ENCODE assay signal across 11 cellular contexts in the genomic region with DNA sequence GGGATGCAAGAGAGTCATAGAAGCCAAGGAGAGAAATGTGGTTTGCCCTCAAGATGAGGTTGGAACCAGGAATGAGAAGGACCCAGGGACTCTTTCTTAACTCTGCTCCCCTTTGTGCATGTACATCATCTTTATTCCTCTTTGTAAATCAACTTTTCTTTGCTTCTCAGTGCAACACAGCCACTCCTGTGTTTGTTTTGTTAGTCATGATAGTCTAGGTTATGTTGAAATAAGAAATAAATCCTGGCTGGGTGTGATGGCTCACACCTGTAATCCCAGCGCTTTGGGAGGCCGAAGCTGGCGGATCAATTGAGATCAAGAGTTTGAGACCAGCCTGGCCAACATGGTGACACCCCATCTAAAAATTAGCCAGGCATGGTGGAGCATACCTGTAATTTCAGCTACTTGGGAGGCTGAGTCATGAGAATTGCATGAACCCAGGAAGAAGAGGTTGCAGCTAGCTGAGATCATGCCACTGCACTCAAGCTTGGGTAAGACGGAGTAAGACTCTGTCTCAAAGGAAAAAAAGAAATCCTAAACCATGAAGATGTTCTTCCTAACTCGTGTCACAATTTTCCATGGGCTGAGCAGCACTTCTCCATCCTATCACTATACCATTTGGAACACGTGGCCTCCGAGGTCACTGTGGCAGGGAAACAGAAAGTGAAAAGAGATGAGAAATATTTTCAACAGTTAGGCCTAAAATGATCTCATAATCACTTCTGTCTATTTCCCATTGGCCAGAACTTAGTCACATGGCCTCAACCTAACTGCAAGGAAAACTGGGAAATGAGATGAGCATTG.
A peak's percentile ranks its signal among the peaks of the same experiment; 100 is the strongest.
DNase-seq lines count a peak whose midpoint lies in the region; ATAC-seq and TF ChIP-seq lines count a peak whose summit lies in the region.
"Had no signal": no experiment of that assay in that cellular context is flagged by ENCODE, and none has a peak within 500 bp of the region (broad histone marks: within the 10 kb centered on the region; RNA-seq: fewer than 3 reads in every experiment).

No MANE protein-coding gene starts in this region.

- H3K9me2 ChIP-seq in PC-9 (ENCODE audit: insufficient read depth), result no peaks in the 10 kb centered on the region

- POLR2A ChIA-PET in PC-9 (lab: Charles Lee; ENCODE audit: unreplicated experiment), result interaction anchor here (0.5 to 0.9 kb wide), 4 partner anchors 25 to 586 kb away, joined by 3 to 11 read pairs (median 4); a partner anchor contains a TSS
- POLR2A ChIA-PET in CD8-positive, alpha-beta memory T cell (lab: Charles Lee), result no interaction called here

- H3K4me1 ChIP-seq in PC-9 (replicated peaks; ENCODE audit: insufficient read depth) (peaks cover 41% of the 10 kb centered on the region), osteoblast (ENCODE audit: insufficient read depth, low read length) (peaks cover 37% of the 10 kb centered on the region)
- H3K4me1 ChIP-seq in CD8-positive, alpha-beta memory T cell (ENCODE audit: insufficient read depth, low read length), result no peaks in the 10 kb centered on the region

- H3K4me1 Mint-ChIP-seq in CD8-positive, alpha-beta memory T cell, result no peaks in the 10 kb centered on the region
- no peaks in the 10 kb centered on the region for H3K4me1 Mint-ChIP-seq in effector memory CD8-positive, alpha-beta T cell (ENCODE audit: low read depth in 2 of 2)
- H3K4me1 Mint-ChIP-seq: stimulated activated effector memory CD8-positive, alpha-beta T cell treated with anti-CD3 and anti-CD28 coated beads, Interleukin-12 subunit alpha, Interleukin-12 subunit beta, amount 100 ng/mL, for 72 hours had no signal

- peak overlapping the region; percentile 72 for H3K4me2 ChIP-seq in PC-9
- peak overlapping the region; percentile 46 for H3K4me2 ChIP-seq in osteoblast (ENCODE audit: insufficient read depth, low read length)

- H3K9me3 ChIP-seq in PC-9 (ENCODE audit: insufficient read depth, low read depth) (peaks cover 18% of the 10 kb centered on the region; the same call in 1 of the 2 replicates), osteoblast (ENCODE audit: low read depth, low read length) (no peaks in the 10 kb centered on the region)
- H3K9me3 ChIP-seq in CD8-positive, alpha-beta memory T cell (ENCODE audit: low read length), result no peaks in the 10 kb centered on the region

- H3K4me3 ChIP-seq in PC-9 (peak overlapping the region; percentile 24; the same call in 1 of the 2 replicates), epithelial cell of proximal tubule (ENCODE audit: low read depth, low read length) (no peak overlapping the region), osteoblast (ENCODE audit: insufficient read depth, low read length) (no peak overlapping the region)
- no peak overlapping the region for H3K4me3 ChIP-seq in CD8-positive, alpha-beta memory T cell (ENCODE audit: low read length)
- H3K4me3 ChIP-seq: coronary artery had no signal

- H3K36me3 ChIP-seq in PC-9 (ENCODE audit: low read depth) (peaks cover 4% of the 10 kb centered on the region; the same call in 1 of the 2 replicates), osteoblast (ENCODE audit: insufficient read depth, low read length) (no peaks in the 10 kb centered on the region)
- H3K36me3 ChIP-seq in CD8-positive, alpha-beta memory T cell (ENCODE audit: insufficient read depth, low read length), result no peaks in the 10 kb centered on the region

- H2AFZ ChIP-seq in PC-9 (peak overlapping the region; percentile 17; the same call in 1 of the 2 replicates), osteoblast (ENCODE audit: low read length) (peak overlapping the region; percentile 30)

- in situ Hi-C loops in Caki2 (cut with HindIII; ENCODE audit: low pct_unique_long_range_greater_than_20kb, low sequenced_read_pairs), result no loop called here

- CTCF ChIA-PET in PC-9 (lab: Charles Lee), result no interaction called here
- CTCF ChIA-PET in CD8-positive, alpha-beta memory T cell (lab: Charles Lee), result no interaction called here

- intact Hi-C loops in PC-9 (cut with micrococcal nuclease; ENCODE audit: unreplicated experiment), result loop anchor here (1.0 to 2.0 kb wide), 5 partner anchors 78 to 196 kb away; a partner anchor contains a TSS

- H4K20me1 ChIP-seq in PC-9 (ENCODE audit: insufficient read depth) (no peaks in the 10 kb centered on the region), osteoblast (ENCODE audit: insufficient read depth, low read length) (no peaks in the 10 kb centered on the region)

- no peak overlapping the region for H3K27ac Mint-ChIP-seq in CD8-positive, alpha-beta memory T cell
- no peak overlapping the region for H3K27ac Mint-ChIP-seq in effector memory CD8-positive, alpha-beta T cell
- H3K27ac Mint-ChIP-seq: activated CD8-positive, alpha-beta memory T cell treated with anti-CD3 and anti-CD28 coated beads, Interleukin-2, amount 10 ng/mL, durations not matched to agents 7 days and 5 days; stimulated activated effector memory CD8-positive, alpha-beta T cell treated with anti-CD3 and anti-CD28 coated beads, Interleukin-12 subunit alpha, Interleukin-12 subunit beta, amount 100 ng/mL, for 72 hours had no signal

- H3K79me2 ChIP-seq in PC-9 (ENCODE audit: low read depth), result no peaks in the 10 kb centered on the region
- no peaks in the 10 kb centered on the region for H3K79me2 ChIP-seq in osteoblast (ENCODE audit: insufficient read depth, low read length)

- peaks cover 41% of the 10 kb centered on the region for H3F3A ChIP-seq in PC-9 (ENCODE audit: insufficient read depth, low read depth)

- no peaks in the 10 kb centered on the region for H3K27me3 ChIP-seq in PC-9 (ENCODE audit: insufficient read depth, low read depth)
- no peaks in the 10 kb centered on the region for H3K27me3 ChIP-seq in osteoblast (ENCODE audit: insufficient read depth, low read length)
- no peaks in the 10 kb centered on the region for H3K27me3 ChIP-seq in CD8-positive, alpha-beta memory T cell (ENCODE audit: insufficient read depth, low read length, poor library complexity, severe bottlenecking)

- no peak overlapping the region for H3K4me3 Mint-ChIP-seq in CD8-positive, alpha-beta memory T cell
- no peak overlapping the region for H3K4me3 Mint-ChIP-seq in effector memory CD8-positive, alpha-beta T cell
- H3K4me3 Mint-ChIP-seq: activated CD8-positive, alpha-beta memory T cell treated with anti-CD3 and anti-CD28 coated beads, Interleukin-2, amount 10 ng/mL, durations not matched to agents 7 days and 5 days; stimulated activated effector memory CD8-positive, alpha-beta T cell treated with anti-CD3 and anti-CD28 coated beads, Interleukin-12 subunit alpha, Interleukin-12 subunit beta, amount 100 ng/mL, for 72 hours had no signal

- peak; percentile 90 for DNase-seq in Caki2 (ENCODE audit: low read depth)
- DNase-seq in PC-9, result peak; percentile 54 to 97
- peak; percentile 88 for DNase-seq in epithelial cell of proximal tubule (ENCODE audit: low read depth)
- DNase-seq in osteoblast (ENCODE audit: insufficient read length, low spot score, missing footprints), result no peak
- DNase-seq in CD8-positive, alpha-beta memory T cell, result no peak
- no peak for DNase-seq in C1 segment of cervical spinal cord (lab: John Stamatoyannopoulos, UW)
- no peak for DNase-seq in effector memory CD8-positive, alpha-beta T cell
- DNase-seq: activated CD8-positive, alpha-beta memory T cell treated with anti-CD3 and anti-CD28 coated beads, Interleukin-2, amount 10 ng/mL, durations not matched to agents 7 days and 5 days had no signal

- H3K36me3 Mint-ChIP-seq in CD8-positive, alpha-beta memory T cell, result no peaks in the 10 kb centered on the region
- H3K36me3 Mint-ChIP-seq in effector memory CD8-positive, alpha-beta T cell (ENCODE audit: insufficient read depth), result no peaks in the 10 kb centered on the region
- H3K36me3 Mint-ChIP-seq: activated CD8-positive, alpha-beta memory T cell treated with anti-CD3 and anti-CD28 coated beads, Interleukin-2, amount 10 ng/mL, durations not matched to agents 7 days and 5 days; stimulated activated effector memory CD8-positive, alpha-beta T cell treated with anti-CD3 and anti-CD28 coated beads, Interleukin-12 subunit alpha, Interleukin-12 subunit beta, amount 100 ng/mL, for 72 hours had no signal

- no TSS peak for BruUV-seq in PC-9 (replicated peaks; lab: Mats Ljungman, UMichigan)

- TF ChIP-seq CTCF in PC-9 (conservative IDR thresholded peaks at IDR 0.05), result no peak
- no peak for TF ChIP-seq CTCF in epithelial cell of proximal tubule (conservative IDR thresholded peaks at IDR 0.05; ENCODE audit: low read depth, low read length)
- TF ChIP-seq CTCF in osteoblast (IDR thresholded peaks at IDR 0.05; ENCODE audit: extremely low read depth, low read depth, low read length), result no peak

- H3K27ac ChIP-seq in PC-9 (peak overlapping the region; percentile 99), osteoblast (ENCODE audit: low read depth, low read length) (peak overlapping the region; percentile 77)
- H3K27ac ChIP-seq in CD8-positive, alpha-beta memory T cell (ENCODE audit: low read depth, low read length), result no peak overlapping the region

- H3K9me3 Mint-ChIP-seq in CD8-positive, alpha-beta memory T cell, result peaks cover 0 to 4% (median 0%) of the 10 kb centered on the region in 5 donors
- H3K9me3 Mint-ChIP-seq in effector memory CD8-positive, alpha-beta T cell, result no peaks in the 10 kb centered on the region
- H3K9me3 Mint-ChIP-seq: stimulated activated effector memory CD8-positive, alpha-beta T cell treated with anti-CD3 and anti-CD28 coated beads, Interleukin-12 subunit alpha, Interleukin-12 subunit beta, amount 100 ng/mL, for 72 hours had no signal

- peaks cover 5 to 7% of the 10 kb centered on the region in 2 donors for H3K27me3 Mint-ChIP-seq in CD8-positive, alpha-beta memory T cell
- H3K27me3 Mint-ChIP-seq in effector memory CD8-positive, alpha-beta T cell, result peaks cover 18 to 19% of the 10 kb centered on the region in 2 donors

- ATAC-seq in HG03196 (IDR thresholded peaks at IDR 0.05; ENCODE audit: unreplicated experiment), result no peak
- no peak for ATAC-seq in effector memory CD8-positive, alpha-beta T cell (replicated peaks)
- ATAC-seq: activated CD8-positive, alpha-beta memory T cell treated with anti-CD3 and anti-CD28 coated beads, Interleukin-2, amount 10 ng/mL, durations not matched to agents 7 days and 5 days; stimulated activated effector memory CD8-positive, alpha-beta T cell treated with anti-CD3 and anti-CD28 coated beads, Interleukin-12 subunit alpha, Interleukin-12 subunit beta, amount 100 ng/mL, for 72 hours had no signal

Comparison
In these comparisons a context has a peak if more than half of its experiments do, and no peak if none do; other contexts are left out.
1. DNase-seq: peak in Caki2 (single experiment), PC-9 (2 of 2) and epithelial cell of proximal tubule (single experiment); none in osteoblast (single experiment), CD8-positive, alpha-beta memory T cell (0 of 5), C1 segment of cervical spinal cord (0 of 14) and effector memory CD8-positive, alpha-beta T cell (0 of 3).